ENCODE assay signal across 1 cellular context in genomic region chr3:180102134-180102533, GRCh38.
A peak's percentile ranks its signal among the peaks of the same experiment; 100 is the strongest.
TF ChIP-seq lines count a peak whose summit lies in the region.

No MANE protein-coding gene starts in this region.

TF ChIP-seq in H1, 55 proteins besides CTCF, POLR2A, EP300 and RAD21 (continued from another document):
- TF ChIP-seq CHD7 (IDR thresholded peaks at IDR 0.05; ENCODE audit: insufficient replicate concordance, low read length): no peak
- TF ChIP-seq RBBP5 (IDR thresholded peaks at IDR 0.05; ENCODE audit: borderline replicate concordance, low read depth, low read length): no peak
- no peak for TF ChIP-seq MAX (IDR thresholded peaks at IDR 0.05)
- TF ChIP-seq ZNF274 (IDR thresholded peaks at IDR 0.05; ENCODE audit: borderline replicate concordance, extremely low read depth, low read length): no peak
- no peak for TF ChIP-seq FOSL1 (IDR thresholded peaks at IDR 0.05; ENCODE audit: insufficient read depth, low read depth, low read length)
- TF ChIP-seq EZH2 (IDR thresholded peaks at IDR 0.05; ENCODE audit: low read depth, low read length, severe bottlenecking): no peak
- no peak for TF ChIP-seq BRCA1 (IDR thresholded peaks at IDR 0.05; ENCODE audit: low read depth, low read length)
- no peak for TF ChIP-seq CBX5 (IDR thresholded peaks at IDR 0.05; ENCODE audit: low read depth, low read length)
- TF ChIP-seq NANOG (IDR thresholded peaks at IDR 0.05; ENCODE audit: insufficient read depth, low read depth, low read length, poor library complexity, severe bottlenecking): no peak
- TF ChIP-seq EGR1 (IDR thresholded peaks at IDR 0.05; ENCODE audit: borderline replicate concordance, low read depth, low read length): no peak
- TF ChIP-seq RXRA (IDR thresholded peaks at IDR 0.05; ENCODE audit: insufficient read depth, low read depth, low read length): no peak
- TF ChIP-seq SIN3A (conservative IDR thresholded peaks at IDR 0.05 in 1 of 2, IDR thresholded peaks at IDR 0.05 in 1 of 2; ENCODE audit: low read depth in 1 of 2, low read length in 2 of 2): no peak
- no peak for TF ChIP-seq SP4 (IDR thresholded peaks at IDR 0.05; ENCODE audit: low read length)
- TF ChIP-seq MAFK (IDR thresholded peaks at IDR 0.05; ENCODE audit: low read depth, low read length): peak; percentile 81; the same call in 1 of the 2 replicates
- TF ChIP-seq TEAD4 (IDR thresholded peaks at IDR 0.05; ENCODE audit: low read depth, low read length): peak; percentile 94
- no peak for TF ChIP-seq CBX8 (IDR thresholded peaks at IDR 0.05; ENCODE audit: borderline replicate concordance, low read depth, low read length)
- TF ChIP-seq BACH1 (IDR thresholded peaks at IDR 0.05; ENCODE audit: low read length): peak; percentile 68; the same call in 1 of the 2 replicates
- no peak for TF ChIP-seq JUN (IDR thresholded peaks at IDR 0.05; ENCODE audit: low read depth, low read length)
- TF ChIP-seq SP2 (IDR thresholded peaks at IDR 0.05; ENCODE audit: low read length): no peak
- no peak for TF ChIP-seq SIX5 (IDR thresholded peaks at IDR 0.05; ENCODE audit: low read depth, low read length)
- TF ChIP-seq POLR2AphosphoS5 (IDR thresholded peaks at IDR 0.05; ENCODE audit: low read depth, low read length): no peak
- no peak for TF ChIP-seq TAF1 (IDR thresholded peaks at IDR 0.05; ENCODE audit: low read depth, low read length)
- TF ChIP-seq ASH2L (IDR thresholded peaks at IDR 0.05; ENCODE audit: low read length): no peak
